Comparison of ENCODE assay signal across 8 cellular contexts in the genomic region with DNA sequence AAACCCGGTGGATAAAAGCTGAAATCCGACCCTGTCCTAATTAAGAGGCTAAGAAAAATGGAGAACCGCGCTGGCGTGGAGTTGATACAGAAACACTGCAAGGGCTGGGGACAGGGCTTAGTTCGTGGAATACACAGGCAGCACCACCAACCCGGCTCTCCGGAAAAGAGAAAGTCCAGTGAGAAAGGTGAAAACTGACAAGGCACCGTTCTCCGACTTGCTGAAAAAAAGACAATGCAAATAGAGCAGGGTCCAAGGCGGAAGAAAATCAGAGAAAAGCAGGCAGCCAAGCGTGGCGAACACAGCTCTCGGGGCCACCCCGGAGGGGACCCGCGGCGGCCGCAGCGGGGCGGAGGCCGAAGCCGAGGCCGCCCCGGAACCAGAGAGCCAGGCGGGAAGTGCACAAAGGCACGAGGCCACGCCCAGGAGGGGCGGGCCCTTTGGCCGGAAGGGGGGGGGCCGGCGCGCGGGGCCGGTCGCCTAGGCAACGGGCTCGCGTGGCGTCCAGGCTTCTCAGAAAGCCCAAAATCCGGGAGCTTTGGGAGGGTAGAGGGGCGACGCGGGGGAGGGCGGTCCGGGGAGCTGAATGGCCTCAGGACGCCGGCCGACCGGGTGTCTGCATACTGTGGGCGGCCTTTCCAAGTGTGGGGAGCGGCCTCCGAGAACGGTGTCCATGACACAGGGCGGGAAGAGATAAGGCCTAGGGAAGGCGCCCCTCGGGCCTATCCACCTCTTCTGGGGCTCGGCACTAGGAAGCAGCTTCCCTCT. TPM values are rescaled to one million over a fixed set of nuclear protein-coding genes. Genes with fewer than 3 reads are reported as not detected.
DNase-seq lines count a peak whose midpoint lies in the region; ATAC-seq, FAIRE-seq and TF ChIP-seq lines count a peak whose summit lies in the region.

No MANE protein-coding gene starts in this region.

- POLR2A ChIA-PET in OCI-LY7 (lab: Charles Lee) = interaction anchor here (0.6 to 1.4 kb wide), 5 partner anchors 11 to 203 kb away, joined by 3 to 7 read pairs (median 4); a partner anchor contains a TSS

- H3K36me3 Mint-ChIP-seq in activated T-cell treated with anti-CD3 and anti-CD28 coated beads, Interleukin-2, amount 50 U/mL, for 24 hours (ENCODE audit: low read depth) = peaks cover 29% of the 10 kb centered on the region

- peak; percentile 66 for DNase-seq in D721Med (ENCODE audit: insufficient read length, low spot score)
- DNase-seq in HuH-7 (ENCODE audit: low spot score) = peak; percentile 74
- DNase-seq in OCI-LY7 (ENCODE audit: low spot score) = peak; percentile 88
- DNase-seq in activated T-cell treated with anti-CD3 and anti-CD28 coated beads, Interleukin-2, amount 50 U/mL, for 24 hours = peak; percentile 96
- DNase-seq in epithelial cell of proximal tubule (ENCODE audit: low read depth) = no peak
- DNase-seq in mucosa of gallbladder (ENCODE audit: low spot score) = peak; percentile 81
- DNase-seq in stimulated activated CD8-positive, alpha-beta memory T cell treated with anti-CD3 and anti-CD28 coated beads, Interleukin-4, amount 100 ng/mL, for 4 hours (ENCODE audit: low read depth in 2 of 2, low spot score in 1 of 2) = peak; percentile 68 to 80

- peak overlapping the region; percentile 93 for H3K4me3 Mint-ChIP-seq in activated T-cell treated with anti-CD3 and anti-CD28 coated beads, Interleukin-2, amount 50 U/mL, for 24 hours

- peak overlapping the region; percentile 99 for H3K27ac ChIP-seq in OCI-LY7 (ENCODE audit: low read depth, low read length, poor library complexity, severe bottlenecking)

- peak; percentile 26 for ATAC-seq in GM21447 (IDR thresholded peaks at IDR 0.05; ENCODE audit: unreplicated experiment)

- H3K9me3 Mint-ChIP-seq in activated T-cell treated with anti-CD3 and anti-CD28 coated beads, Interleukin-2, amount 50 U/mL, for 24 hours = no peaks in the 10 kb centered on the region

- H3K4me2 ChIP-seq in OCI-LY7 (ENCODE audit: low read length) = peak overlapping the region; percentile 100

- peak overlapping the region; percentile 89 for H3K4me3 ChIP-seq in OCI-LY7 (ENCODE audit: low read depth, low read length, poor library complexity, severe bottlenecking)
- peak overlapping the region; percentile 85 for H3K4me3 ChIP-seq in epithelial cell of proximal tubule (ENCODE audit: low read depth, low read length)

- peaks cover 22% of the 10 kb centered on the region for H3K79me2 ChIP-seq in OCI-LY7 (ENCODE audit: insufficient read depth, low read depth, low read length)

- FAIRE-seq in D721Med (lab: Jason Lieb, UNC) = no peak

- H3K4me1 ChIP-seq in OCI-LY7 (ENCODE audit: insufficient read depth, low read length, poor library complexity, severe bottlenecking) = peaks cover 25% of the 10 kb centered on the region

- H3K4me1 Mint-ChIP-seq in activated T-cell treated with anti-CD3 and anti-CD28 coated beads, Interleukin-2, amount 50 U/mL, for 24 hours (ENCODE audit: low read depth) = peaks cover 21% of the 10 kb centered on the region

- H3K36me3 ChIP-seq in OCI-LY7 (ENCODE audit: insufficient read depth, low read length) = no peaks in the 10 kb centered on the region

- no peaks in the 10 kb centered on the region for H3K27me3 Mint-ChIP-seq in activated T-cell treated with anti-CD3 and anti-CD28 coated beads, Interleukin-2, amount 50 U/mL, for 24 hours

- no peaks in the 10 kb centered on the region for H3K9me3 ChIP-seq in OCI-LY7 (ENCODE audit: low read length)

- CTCF ChIA-PET in OCI-LY7 (lab: Charles Lee; ENCODE audit: unreplicated experiment) = no interaction called here

- peak overlapping the region; percentile 60; the same call in 1 of the 2 replicates for H2AFZ ChIP-seq in OCI-LY7 (ENCODE audit: low read length)

- no peaks in the 10 kb centered on the region for H3K9me2 ChIP-seq in OCI-LY7 (ENCODE audit: insufficient read depth, low read length)

- no TSS peak for BruUV-seq in OCI-LY7 (replicated peaks; lab: Mats Ljungman, UMichigan)

- TF ChIP-seq CTCF in D721Med (IDR thresholded peaks at IDR 0.05; ENCODE audit: insufficient read depth, missing control alignments) (no peak), OCI-LY7 (conservative IDR thresholded peaks at IDR 0.05; ENCODE audit: low read length) (no peak), epithelial cell of proximal tubule (conservative IDR thresholded peaks at IDR 0.05; ENCODE audit: low read depth, low read length) (no peak)

- intact Hi-C loops in OCI-LY7 (cut with micrococcal nuclease; ENCODE audit: unreplicated experiment) = loop anchor here (5.0 to 10.0 kb wide), 4 partner anchors 97 to 1547 kb away; a partner anchor contains a TSS

- H3K27ac Mint-ChIP-seq in activated T-cell treated with anti-CD3 and anti-CD28 coated beads, Interleukin-2, amount 50 U/mL, for 24 hours = peak overlapping the region; percentile 99

- H4K20me1 ChIP-seq in OCI-LY7 (ENCODE audit: insufficient read depth, low read length) = peaks cover 13% of the 10 kb centered on the region

RNA-seq across cellular contexts. Expression of a gene that starts 1.2 kb away (rescaled TPM):
- total RNA-seq in OCI-LY7 (2014; rRNA removed; shearing (Covaris generic)) = 9.6 and 11.8 TPM in 2 replicates
- 11.8 and 14.7 TPM in 2 replicates for total RNA-seq in OCI-LY7 (2022)
- 14.1 and 18.7 TPM in 2 replicates for total RNA-seq in epithelial cell of proximal tubule
- 18.6 TPM for total RNA-seq in mucosa of gallbladder

RNA-seq across cellular contexts. Expression of a gene that starts 6.3 kb away (rescaled TPM):
- 45.0 and 50.9 TPM in 2 replicates for total RNA-seq in OCI-LY7 (2014; rRNA removed; shearing (Covaris generic))
- total RNA-seq in OCI-LY7 (2022) (47.3 and 48.3 TPM in 2 replicates), epithelial cell of proximal tubule (28.5 and 143 TPM in 2 replicates), mucosa of gallbladder (62.8 TPM)
